8 cellular contexts compared by ENCODE assay signal in genomic region chr5:109688647-109688998, GRCh38. TPM values are rescaled to one million over a fixed set of nuclear protein-coding genes. Genes with fewer than 3 reads are reported as not detected.
A peak's percentile ranks its signal among the peaks of the same experiment; 100 is the strongest.
DNase-seq lines count a peak whose midpoint lies in the region; ATAC-seq, FAIRE-seq and TF ChIP-seq lines count a peak whose summit lies in the region.

No MANE protein-coding gene starts in this region.

- no peaks in the 10 kb centered on the region for H3K27me3 Mint-ChIP-seq in CD4-positive, alpha-beta T cell
- no peaks in the 10 kb centered on the region for H3K27me3 Mint-ChIP-seq in stimulated activated memory B cell treated with anti-CD40 and anti-IgM and Interleukin-4, amounts not matched to agents 10 μg/mL and 1 μg/mL and 100 μg/mL, for 72 hours

- in situ Hi-C loops in GM23248 (cut with MboI) = no loop called here

- peak overlapping the region; percentile 84 for H3K27ac Mint-ChIP-seq in CD4-positive, alpha-beta T cell
- peak overlapping the region; percentile 93 for H3K27ac Mint-ChIP-seq in stimulated activated memory B cell treated with anti-CD40 and anti-IgM and Interleukin-4, amounts not matched to agents 10 μg/mL and 1 μg/mL and 100 μg/mL, for 72 hours

- no peaks in the 10 kb centered on the region for H3K9me3 Mint-ChIP-seq in CD4-positive, alpha-beta T cell
- peaks cover 2% of the 10 kb centered on the region for H3K9me3 Mint-ChIP-seq in stimulated activated memory B cell treated with anti-CD40 and anti-IgM and Interleukin-4, amounts not matched to agents 10 μg/mL and 1 μg/mL and 100 μg/mL, for 72 hours

- peak overlapping the region; percentile 92 for H3K27ac ChIP-seq in CD4-positive, alpha-beta T cell (ENCODE audit: low read depth, low read length)
- H3K27ac ChIP-seq in GM23248 (peak overlapping the region; percentile 85), adrenal gland (peak overlapping the region; percentile 61 to 98 (median 94)), keratinocyte (ENCODE audit: control insufficient read depth, insufficient read depth, low read length) (peak overlapping the region; percentile 89)

- H3K79me2 ChIP-seq in GM23248 (ENCODE audit: insufficient read depth) (peaks cover 34% of the 10 kb centered on the region), keratinocyte (ENCODE audit: control insufficient read depth, insufficient read depth, low read length) (peaks cover 36% of the 10 kb centered on the region)

- H3K27me3 ChIP-seq in CD4-positive, alpha-beta T cell (ENCODE audit: control insufficient read depth, insufficient read depth, low read length) = no peaks in the 10 kb centered on the region
- H3K27me3 ChIP-seq in GM23248 (replicated peaks; ENCODE audit: insufficient read depth) = no peaks in the 10 kb centered on the region
- H3K27me3 ChIP-seq in adrenal gland = no peaks in the 10 kb centered on the region
- no peaks in the 10 kb centered on the region for H3K27me3 ChIP-seq in keratinocyte (ENCODE audit: control insufficient read depth, extremely low read depth, insufficient read depth, low read length)

- intact Hi-C loops in CD4-positive, alpha-beta T cell (cut with DNase I, micrococcal nuclease) = loop anchor here (2.0 to 10.0 kb wide), 7 partner anchors 281 to 1306 kb away; partner anchors contain the start of genes FBXL17 (in 1 of the 2), FER (in 1 of the 2), PJA2 (in 1 of the 2) and SLC25A46 (in 1 of the 2)
- intact Hi-C loops in adrenal gland (cut with DNase I) = no loop called here

- no peak for ATAC-seq in CD4-positive, alpha-beta T cell (ENCODE audit: poor library complexity)
- ATAC-seq in stimulated activated memory B cell treated with anti-CD40 and anti-IgM and Interleukin-4, amounts not matched to agents 10 μg/mL and 1 μg/mL and 100 μg/mL, for 72 hours = no peak

- H3K4me2 ChIP-seq in GM23248 (ENCODE audit: unreplicated experiment) = peak overlapping the region; percentile 69
- peak overlapping the region; percentile 81 for H3K4me2 ChIP-seq in keratinocyte (ENCODE audit: control insufficient read depth, extremely low read depth, insufficient read depth, low read depth, low read length)

- peaks cover 29% of the 10 kb centered on the region for H3K4me1 Mint-ChIP-seq in CD4-positive, alpha-beta T cell (ENCODE audit: low read depth)
- H3K4me1 Mint-ChIP-seq in stimulated activated memory B cell treated with anti-CD40 and anti-IgM and Interleukin-4, amounts not matched to agents 10 μg/mL and 1 μg/mL and 100 μg/mL, for 72 hours = peaks cover 30% of the 10 kb centered on the region

- POLR2A ChIA-PET in CD4-positive, alpha-beta T cell (lab: Charles Lee) = interaction anchor here (1.0 to 4.2 kb wide), 14 partner anchors 9 to 1307 kb away, joined by 3 to 70 read pairs (median 4); partner anchors contain the start of genes FBXL17, FER and PJA2

- dilution Hi-C loops in keratinocyte (cut with MboI; ENCODE audit: extremely low pct_ligation_motif_present, low sequenced_read_pairs) = no loop called here

- peak overlapping the region; percentile 95 for H2AFZ ChIP-seq in GM23248
- peak overlapping the region; percentile 97 for H2AFZ ChIP-seq in keratinocyte (ENCODE audit: control insufficient read depth, low read length)

- H3K4me1 ChIP-seq in GM23248 (ENCODE audit: insufficient read depth) = peaks cover 19% of the 10 kb centered on the region
- H3K4me1 ChIP-seq in adrenal gland (replicated peaks in 1 of 2) = peaks cover 12 to 22% of the 10 kb centered on the region in 2 donors
- H3K4me1 ChIP-seq in keratinocyte (ENCODE audit: control insufficient read depth, extremely low read depth, insufficient read depth, low read length) = peaks cover 20% of the 10 kb centered on the region

- CTCF ChIA-PET in CD4-positive, alpha-beta T cell (lab: Charles Lee) = interaction anchor here (0.9 to 1.1 kb wide), 2 partner anchors 12 to 30 kb away, joined by 3 read pairs; no protein-coding TSS in a partner anchor

- TF ChIP-seq CTCF in CD4-positive, alpha-beta T cell (IDR thresholded peaks at IDR 0.05) = no peak
- peak; percentile 16 to 51 (median 35) for TF ChIP-seq CTCF in adrenal gland (IDR thresholded peaks at IDR 0.05)
- peak in 2 of 3 experiments; percentile 41 to 49 for TF ChIP-seq CTCF in keratinocyte (optimal IDR thresholded peaks at IDR 0.05 in 1 of 3, IDR thresholded peaks at IDR 0.05 in 1 of 3, conservative IDR thresholded peaks at IDR 0.05 in 1 of 3; ENCODE audit: extremely low read depth in 1 of 3, insufficient read depth in 2 of 3, low read length in 3 of 3)

- H3K9ac ChIP-seq in GM23248 = peak overlapping the region; percentile 84
- peak overlapping the region; percentile 96 for H3K9ac ChIP-seq in keratinocyte (ENCODE audit: control insufficient read depth, extremely low read depth, insufficient read depth, low read length)

- no peaks in the 10 kb centered on the region for H3K9me2 ChIP-seq in GM23248 (ENCODE audit: insufficient read depth)

- peaks cover 15% of the 10 kb centered on the region; the same call in 1 of the 2 replicates for H3F3A ChIP-seq in GM23248 (ENCODE audit: insufficient read depth)

- H3K9me1 ChIP-seq in keratinocyte (ENCODE audit: control insufficient read depth, extremely low read depth, insufficient read depth, low read length) = no peaks in the 10 kb centered on the region

- H3K4me3 Mint-ChIP-seq in CD4-positive, alpha-beta T cell = peak overlapping the region; percentile 90
- peak overlapping the region; percentile 84 for H3K4me3 Mint-ChIP-seq in stimulated activated memory B cell treated with anti-CD40 and anti-IgM and Interleukin-4, amounts not matched to agents 10 μg/mL and 1 μg/mL and 100 μg/mL, for 72 hours

- peak; percentile 66 for FAIRE-seq in keratinocyte (lab: Jason Lieb, UNC)

- peak in 1 of 10 experiments; percentile 6 for DNase-seq in CD4-positive, alpha-beta T cell
- DNase-seq in GM23248 (peak; percentile 65), NCI-H2196 treated with DMSO at 0.1 percent for 48 hours (lab: John Stamatoyannopoulos, UW; ENCODE audit: unreplicated experiment) (peak; percentile 67), adrenal gland (peak in 2 of 7 donors; percentile 8 to 45), keratinocyte (ENCODE audit: low read depth, low spot score) (no peak), 8988T (no peak), HCEC 1CT (no peak)

- H4K20me1 ChIP-seq in GM23248 (ENCODE audit: insufficient read depth) (no peaks in the 10 kb centered on the region), keratinocyte (ENCODE audit: control insufficient read depth, extremely low read depth, insufficient read depth, low read length) (peaks cover 2% of the 10 kb centered on the region)

- H3K4me3 ChIP-seq in GM23248 = peak overlapping the region; percentile 91
- peak overlapping the region in 2 of 4 donors; percentile 80 to 97 for H3K4me3 ChIP-seq in adrenal gland
- peak overlapping the region; percentile 56 to 85 (median 67) for H3K4me3 ChIP-seq in keratinocyte (ENCODE audit: control insufficient read depth in 2 of 3, extremely low read depth in 1 of 3, insufficient read depth in 2 of 3, low read depth in 1 of 3, low read length in 3 of 3)

- TF ChIP-seq POLR2A in adrenal gland (IDR thresholded peaks at IDR 0.05) = no peak

- H3K9me3 ChIP-seq in CD4-positive, alpha-beta T cell (ENCODE audit: control insufficient read depth, low read length) = peaks cover 8% of the 10 kb centered on the region
- H3K9me3 ChIP-seq in GM23248 (ENCODE audit: low read depth) (no peaks in the 10 kb centered on the region), adrenal gland (replicated peaks in 1 of 3) (peaks cover 0 to 7% (median 0%) of the 10 kb centered on the region in 3 donors), keratinocyte (ENCODE audit: control insufficient read depth, low read depth, low read length) (no peaks in the 10 kb centered on the region)

- peaks cover 10% of the 10 kb centered on the region for H3K36me3 Mint-ChIP-seq in CD4-positive, alpha-beta T cell (ENCODE audit: low read depth)
- H3K36me3 Mint-ChIP-seq in stimulated activated memory B cell treated with anti-CD40 and anti-IgM and Interleukin-4, amounts not matched to agents 10 μg/mL and 1 μg/mL and 100 μg/mL, for 72 hours = no peaks in the 10 kb centered on the region

- 1 to 5% methylated on average over 6 of the region's 6 CpGs for WGBS in GM23248 (ENCODE audit: low coverage in 1 of 2, low lambda C conversion rate in 2 of 2, missing lambda C conversion rate in 2 of 2), 2 experiments
- 13 to 17% (median 14%) methylated on average over 6 of the region's 6 CpGs for WGBS in adrenal gland, 4 donors

- H3K36me3 ChIP-seq in GM23248 (ENCODE audit: low read depth) (no peaks in the 10 kb centered on the region), adrenal gland (replicated peaks in 1 of 2) (no peaks in the 10 kb centered on the region), keratinocyte (ENCODE audit: control insufficient read depth in 2 of 2, extremely low read depth in 1 of 2, insufficient read depth in 2 of 2, low read length in 2 of 2) (no peaks in the 10 kb centered on the region)

RNA-seq across cellular contexts. Expression of gene MAN2A1, which starts 1.1 kb away (rescaled TPM):
- 10 to 100 TPM; 50.6 to 52.7 TPM for total RNA-seq in CD4-positive, alpha-beta T cell
- total RNA-seq in GM23248 (2014; rRNA removed; shearing (Covaris generic)) = 54.6 and 59.3 TPM in 2 replicates
- polyA plus RNA-seq in GM23248 (2016; fragmentation: Nextera tagmentation; extraction: Ambion mirVana) (18.1 and 20.8 TPM in 2 replicates), adrenal gland (10 to 100 TPM; 11.7 to 51.0 (median 14.2) TPM), keratinocyte (38.3 to 63.8 TPM (median 50.5 TPM) in 3 replicates)
- 100 to 1,000 TPM in 2 of 8 donors, 10 to 100 TPM in 6; 56.4 to 122 (median 88.6) TPM for total RNA-seq in adrenal gland
- polyA plus RNA-seq in keratinocyte (2011; ENCODE audit: low read depth) = 106 TPM
- polyA plus RNA-seq in keratinocyte (2011; cell fraction: cytosol; rRNA removed) = 13.3 and 23.9 TPM in 2 replicates
- 61.7 and 89.6 TPM in 2 replicates for polyA plus RNA-seq in keratinocyte (2011; cell fraction: nucleus; rRNA removed)
- polyA plus RNA-seq in keratinocyte (2012; ENCODE audit: low replicate concordance) = 24.8 and 45.4 TPM in 2 replicates
- 20.5 to 113 TPM (median 95.0 TPM) in 3 replicates for polyA minus RNA-seq in keratinocyte
- 60.2 TPM for polyA minus RNA-seq in keratinocyte (2011; cell fraction: cytosol; rRNA and poly(A)+ RNA removed)
- 186 and 287 TPM in 2 replicates for polyA minus RNA-seq in keratinocyte (2011; cell fraction: nucleus; rRNA and poly(A)+ RNA removed)

Comparison
In these comparisons a context has a peak if more than half of its experiments do, and no peak if none do; other contexts are left out.
1. DNase-seq: peak in GM23248 (single experiment) and NCI-H2196 treated with DMSO at 0.1 percent for 48 hours (single experiment); none in keratinocyte (single experiment), 8988T (single experiment) and HCEC 1CT (single experiment).
2. intact Hi-C loops: an anchor here in CD4-positive, alpha-beta T cell (2.0 to 10.0 kb wide); none called in adrenal gland.
3. Peak in every context shown above with its lines, with median percentiles within 50 percentile points of each other: H3K27ac ChIP-seq.